1 cellular context compared by ENCODE assay signal in the genomic region with DNA sequence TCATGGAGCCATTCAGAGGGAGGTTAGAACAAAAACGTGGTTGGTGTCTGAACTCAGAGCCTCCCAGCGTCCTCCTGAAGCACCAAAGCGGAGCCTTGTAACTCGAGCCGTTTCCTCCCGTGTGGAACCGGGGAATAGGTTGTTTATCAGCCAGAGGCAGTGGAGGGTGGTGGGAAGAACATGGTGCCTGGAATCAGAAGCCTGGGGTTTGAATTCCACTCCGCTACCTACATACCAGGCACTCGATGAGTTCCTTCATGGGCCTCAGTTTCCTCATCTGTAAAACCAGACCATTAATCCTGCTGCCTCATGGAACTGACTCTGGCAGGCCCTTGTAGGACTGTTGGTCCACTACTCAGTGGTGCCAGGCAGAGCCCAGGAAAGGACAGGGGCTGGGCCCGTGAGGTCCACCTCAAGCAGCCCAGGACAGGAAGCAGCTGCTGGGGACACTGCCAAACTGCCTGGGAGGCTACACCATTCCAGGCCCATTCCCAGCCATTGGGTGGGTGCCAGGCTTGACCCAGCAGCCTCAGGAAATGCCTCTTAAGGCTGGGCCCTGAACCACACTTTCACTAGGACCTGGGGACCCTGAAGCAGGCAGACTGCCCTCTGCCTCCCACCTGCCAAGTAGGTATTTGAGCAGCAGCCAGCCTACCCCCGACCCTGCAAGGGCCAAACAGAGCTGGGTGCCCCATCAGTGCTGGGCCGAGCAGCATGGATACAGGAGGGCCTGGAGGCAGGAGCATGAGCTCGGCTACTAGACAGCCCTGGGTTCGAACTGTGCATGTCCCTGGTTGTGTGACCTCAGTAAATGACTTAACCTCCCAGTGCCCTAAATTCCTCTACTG.
TF ChIP-seq lines count a peak whose summit lies in the region.

No MANE protein-coding gene starts in this region.

TF ChIP-seq in SK-N-SH treated with all-trans-retinoic acid at 6 μM for 48 hours, 23 proteins besides CTCF, POLR2A, EP300 and RAD21 (continued from another document):
- TF ChIP-seq, protein P1, sequence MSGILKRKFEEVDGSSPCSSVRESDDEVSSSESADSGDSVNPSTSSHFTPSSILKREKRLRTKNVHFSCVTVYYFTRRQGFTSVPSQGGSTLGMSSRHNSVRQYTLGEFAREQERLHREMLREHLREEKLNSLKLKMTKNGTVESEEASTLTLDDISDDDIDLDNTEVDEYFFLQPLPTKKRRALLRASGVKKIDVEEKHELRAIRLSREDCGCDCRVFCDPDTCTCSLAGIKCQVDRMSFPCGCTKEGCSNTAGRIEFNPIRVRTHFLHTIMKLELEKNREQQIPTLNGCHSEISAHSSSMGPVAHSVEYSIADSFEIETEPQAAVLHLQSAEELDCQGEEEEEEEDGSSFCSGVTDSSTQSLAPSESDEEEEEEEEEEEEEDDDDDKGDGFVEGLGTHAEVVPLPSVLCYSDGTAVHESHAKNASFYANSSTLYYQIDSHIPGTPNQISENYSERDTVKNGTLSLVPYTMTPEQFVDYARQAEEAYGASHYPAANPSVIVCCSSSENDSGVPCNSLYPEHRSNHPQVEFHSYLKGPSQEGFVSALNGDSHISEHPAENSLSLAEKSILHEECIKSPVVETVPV (CRISPR knock-in tag; IDR thresholded peaks at IDR 0.05) = no peak
- TF ChIP-seq ZFP30 (CRISPR knock-in tag; IDR thresholded peaks at IDR 0.05) (no peak), GLIS3 (CRISPR knock-in tag; IDR thresholded peaks at IDR 0.05) (no peak), CSDC2 (CRISPR knock-in tag; IDR thresholded peaks at IDR 0.05) (no peak), ZFP3 (CRISPR knock-in tag; IDR thresholded peaks at IDR 0.05) (no peak), SNAI2 (CRISPR knock-in tag; IDR thresholded peaks at IDR 0.05) (no peak), RARB (CRISPR knock-in tag; IDR thresholded peaks at IDR 0.05) (no peak)
- TF ChIP-seq, protein P2, sequence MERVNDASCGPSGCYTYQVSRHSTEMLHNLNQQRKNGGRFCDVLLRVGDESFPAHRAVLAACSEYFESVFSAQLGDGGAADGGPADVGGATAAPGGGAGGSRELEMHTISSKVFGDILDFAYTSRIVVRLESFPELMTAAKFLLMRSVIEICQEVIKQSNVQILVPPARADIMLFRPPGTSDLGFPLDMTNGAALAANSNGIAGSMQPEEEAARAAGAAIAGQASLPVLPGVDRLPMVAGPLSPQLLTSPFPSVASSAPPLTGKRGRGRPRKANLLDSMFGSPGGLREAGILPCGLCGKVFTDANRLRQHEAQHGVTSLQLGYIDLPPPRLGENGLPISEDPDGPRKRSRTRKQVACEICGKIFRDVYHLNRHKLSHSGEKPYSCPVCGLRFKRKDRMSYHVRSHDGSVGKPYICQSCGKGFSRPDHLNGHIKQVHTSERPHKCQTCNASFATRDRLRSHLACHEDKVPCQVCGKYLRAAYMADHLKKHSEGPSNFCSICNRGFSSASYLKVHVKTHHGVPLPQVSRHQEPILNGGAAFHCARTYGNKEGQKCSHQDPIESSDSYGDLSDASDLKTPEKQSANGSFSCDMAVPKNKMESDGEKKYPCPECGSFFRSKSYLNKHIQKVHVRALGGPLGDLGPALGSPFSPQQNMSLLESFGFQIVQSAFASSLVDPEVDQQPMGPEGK (CRISPR knock-in tag; IDR thresholded peaks at IDR 0.05; ENCODE audit: borderline replicate concordance) = no peak
